In the genomic region with DNA sequence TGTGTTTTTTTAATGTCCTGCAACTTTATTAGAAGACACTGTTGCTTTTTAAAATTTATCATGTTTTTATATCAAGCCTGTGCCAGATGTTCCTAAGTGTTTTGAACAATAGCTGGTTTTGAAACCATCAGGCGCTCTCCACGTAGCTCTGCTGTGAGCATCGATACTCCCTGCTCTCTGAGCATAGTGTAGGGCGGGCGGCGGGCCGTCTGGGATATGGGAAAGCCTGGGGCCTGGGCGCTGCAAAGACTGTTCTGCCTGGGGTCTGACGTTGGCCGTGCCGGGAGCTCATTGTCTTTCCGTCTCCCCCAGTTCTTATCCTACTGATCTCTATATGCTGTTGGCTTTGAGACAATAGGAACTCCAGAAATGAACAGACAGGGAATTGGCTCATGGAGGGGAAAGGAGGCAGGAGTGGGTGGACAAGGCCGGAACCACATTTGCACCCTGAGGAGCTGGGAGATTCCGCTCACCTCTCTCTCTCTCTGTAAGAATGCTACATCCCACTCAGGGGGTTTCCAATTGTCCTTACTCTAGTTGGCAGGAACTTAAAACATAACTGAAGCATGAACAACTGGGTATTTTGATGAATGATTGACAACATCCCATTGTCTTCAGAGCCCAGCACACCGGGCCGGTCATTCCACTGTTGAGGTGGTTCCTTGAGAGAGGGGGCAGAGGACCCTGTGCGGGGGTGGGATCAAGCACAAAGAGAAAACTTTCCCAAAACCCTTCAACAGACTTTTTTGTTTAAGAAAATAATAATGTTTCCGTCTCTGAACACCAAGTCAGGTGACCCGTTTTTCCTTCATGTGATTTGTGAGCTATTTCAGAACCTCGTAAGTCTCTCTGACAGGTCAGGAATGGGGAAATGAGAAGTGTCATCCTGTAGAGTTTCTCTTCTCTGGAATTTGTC, we compare ENCODE assay signal across 8 cellular contexts.
DNase-seq lines count a peak whose midpoint lies in the region; ATAC-seq and TF ChIP-seq lines count a peak whose summit lies in the region.

No MANE protein-coding gene starts in this region.

- peak overlapping the region; percentile 96 to 100 (median 97) for H3K27ac Mint-ChIP-seq in nephron

- DNase-seq in GM12865 (ENCODE audit: low read depth) (peak; percentile 36), amniotic epithelial cell (ENCODE audit: low read depth) (peak; percentile 61), putamen (ENCODE audit: low spot score) (no peak), MG63 (no peak), G401 (ENCODE audit: low spot score) (no peak)
- no peak for DNase-seq in activated effector memory CD4-positive, alpha-beta T cell treated with anti-CD3 and anti-CD28 coated beads, Interleukin-2, amount 50 U/mL, for 16 hours

- TF ChIP-seq CTCF in GM12865 (IDR thresholded peaks at IDR 0.05; ENCODE audit: insufficient read depth, low read depth, low read length, missing control alignments) (no peak), nephron (IDR thresholded peaks at IDR 0.05; ENCODE audit: unreplicated experiment in 3 of 3) (no peak)

- H3K36me3 ChIP-seq in MG63: no peaks in the 10 kb centered on the region

- peaks cover 79% of the 10 kb centered on the region for H3K4me1 Mint-ChIP-seq in nephron

- H3K9me3 Mint-ChIP-seq in nephron: no peaks in the 10 kb centered on the region

- H3K27me3 ChIP-seq in MG63: no peaks in the 10 kb centered on the region

- peak; percentile 76 for ATAC-seq in HG02588 (IDR thresholded peaks at IDR 0.05; ENCODE audit: unreplicated experiment)

- peaks cover 9% of the 10 kb centered on the region for H3K36me3 Mint-ChIP-seq in nephron (ENCODE audit: low read depth)

- in situ Hi-C loops in G401 (cut with HindIII; ENCODE audit: low sequenced_read_pairs): no loop called here

- H3K4me3 ChIP-seq in GM12865 (ENCODE audit: low read depth, low read length) (no peak overlapping the region), MG63 (no peak overlapping the region)

- H3K27me3 Mint-ChIP-seq in nephron (ENCODE audit: low read depth): no peaks in the 10 kb centered on the region

- H3K9me3 ChIP-seq in MG63: no peaks in the 10 kb centered on the region

- H3K4me3 Mint-ChIP-seq in nephron: peak overlapping the region; percentile 9 to 43 (median 42)

Comparison
In these comparisons a context has a peak if more than half of its experiments do, and no peak if none do; other contexts are left out.
1. DNase-seq: peak in GM12865 (single experiment) and amniotic epithelial cell (single experiment); none in putamen (single experiment), MG63 (single experiment), G401 (single experiment) and activated effector memory CD4-positive, alpha-beta T cell treated with anti-CD3 and anti-CD28 coated beads, Interleukin-2, amount 50 U/mL, for 16 hours (single experiment).